Comparison of ENCODE assay signal across 8 cellular contexts in genomic region chr22:37933711-37934376, GRCh38. TPM values are rescaled to one million over a fixed set of nuclear protein-coding genes. Genes with fewer than 3 reads are reported as not detected.
A peak's percentile ranks its signal among the peaks of the same experiment; 100 is the strongest.
DNase-seq lines count a peak whose midpoint lies in the region; ATAC-seq and TF ChIP-seq lines count a peak whose summit lies in the region.

No MANE protein-coding gene starts in this region.

- no peaks in the 10 kb centered on the region for H3K27me3 ChIP-seq in NT2/D1 (ENCODE audit: insufficient read depth, insufficient read length)
- no peaks in the 10 kb centered on the region for H3K27me3 ChIP-seq in mucosa of rectum (ENCODE audit: control insufficient read depth in 2 of 2, insufficient read depth in 2 of 2, low read length in 2 of 2)

- peaks cover 5% of the 10 kb centered on the region for H3K4me1 ChIP-seq in NT2/D1 (ENCODE audit: insufficient read depth, insufficient read length)
- H3K4me1 ChIP-seq in mucosa of rectum (ENCODE audit: control insufficient read depth in 2 of 2, insufficient read depth in 2 of 2, low read length in 2 of 2): peaks cover 10 to 11% of the 10 kb centered on the region in 2 donors

- peak; percentile 81 for ATAC-seq in HG03175 (IDR thresholded peaks at IDR 0.05; ENCODE audit: unreplicated experiment)

- H3K36me3 ChIP-seq in NT2/D1 (ENCODE audit: insufficient read depth, insufficient read length, low read length) (peaks cover 70% of the 10 kb centered on the region), mucosa of rectum (ENCODE audit: control insufficient read depth in 2 of 2, insufficient read depth in 2 of 2, low read length in 2 of 2) (peaks cover 30 to 31% of the 10 kb centered on the region in 2 donors)

- H3K9me3 ChIP-seq in NT2/D1 (ENCODE audit: insufficient read depth, low read length) (no peaks in the 10 kb centered on the region), mucosa of rectum (ENCODE audit: control insufficient read depth in 2 of 2, low read length in 2 of 2) (no peaks in the 10 kb centered on the region)

- H3K9ac ChIP-seq in NT2/D1 (ENCODE audit: insufficient read length, low read depth) (peak overlapping the region; percentile 42), mucosa of rectum (ENCODE audit: low read depth in 1 of 2, low read length in 2 of 2) (peak overlapping the region in 1 of 2 donors; percentile 37)

- H3K27ac ChIP-seq in epithelial cell of prostate (peak overlapping the region; percentile 46), mucosa of rectum (ENCODE audit: low read depth in 2 of 2, low read length in 2 of 2) (peak overlapping the region; percentile 60 to 61)

- in situ Hi-C loops in GM13976 (cut with MboI; ENCODE audit: low sequenced_read_pairs, unreplicated experiment): no loop called here

- H3K4me3 ChIP-seq in NT2/D1 (ENCODE audit: insufficient read length, low read depth): no peak overlapping the region
- H3K4me3 ChIP-seq in mucosa of rectum (ENCODE audit: low read length in 2 of 2): no peak overlapping the region

- DNase-seq in A172 (ENCODE audit: low spot score) (peak; percentile 87), GM13976 (ENCODE audit: low spot score) (peak; percentile 95), NT2/D1 (ENCODE audit: low read depth, low spot score) (peak; percentile 83), epithelial cell of prostate (ENCODE audit: low read depth, low spot score) (peak; percentile 31)
- peak; percentile 79 for DNase-seq in activated CD8-positive, alpha-beta memory T cell treated with anti-CD3 and anti-CD28 coated beads, Interleukin-2, amount 50 U/mL, for 4 hours
- DNase-seq in stimulated activated CD8-positive, alpha-beta memory T cell treated with anti-CD3 and anti-CD28 coated beads, Interleukin-2, amount 100 ng/mL, for 48 hours (ENCODE audit: low read depth in 2 of 2): peak; percentile 80

- TF ChIP-seq CTCF in GM13976 (IDR thresholded peaks at IDR 0.05; ENCODE audit: borderline replicate concordance, control extremely low read depth, extremely low read depth, insufficient read depth, missing control alignments): peak; percentile 98

RNA-seq across cellular contexts. Expression of gene C22orf23, which starts 19.6 kb away (rescaled TPM):
- total RNA-seq in A172 (2014; rRNA removed; shearing (Covaris generic)): 0.10 TPM in 1 of 2 replicates, not detected in the other

RNA-seq across cellular contexts. Expression of gene POLR2F, which starts 19.7 kb away (rescaled TPM):
- 53.1 and 68.1 TPM in 2 replicates for total RNA-seq in A172 (2014; rRNA removed; shearing (Covaris generic))

RNA-seq across cellular contexts. Expression of gene MICALL1, which starts 27.7 kb away (rescaled TPM):
- 40.3 and 45.6 TPM in 2 replicates for total RNA-seq in A172 (2014; rRNA removed; shearing (Covaris generic))

RNA-seq across cellular contexts. Expression of gene SOX10, which starts 50.5 kb away (rescaled TPM):
- not detected in 2 replicates for total RNA-seq in A172 (2014; rRNA removed; shearing (Covaris generic))

Comparison
In these comparisons a context has a peak if more than half of its experiments do, and no peak if none do; other contexts are left out.
1. DNase-seq: peak in every context shown above with its lines; median percentile 95 in GM13976; 87 in A172; 83 in NT2/D1; 80 in stimulated activated CD8-positive, alpha-beta memory T cell treated with anti-CD3 and anti-CD28 coated beads, Interleukin-2, amount 100 ng/mL, for 48 hours; 79 in activated CD8-positive, alpha-beta memory T cell treated with anti-CD3 and anti-CD28 coated beads, Interleukin-2, amount 50 U/mL, for 4 hours; 31 in epithelial cell of prostate.